Comparison of ENCODE assay signal across 11 cellular contexts in the genomic region with DNA sequence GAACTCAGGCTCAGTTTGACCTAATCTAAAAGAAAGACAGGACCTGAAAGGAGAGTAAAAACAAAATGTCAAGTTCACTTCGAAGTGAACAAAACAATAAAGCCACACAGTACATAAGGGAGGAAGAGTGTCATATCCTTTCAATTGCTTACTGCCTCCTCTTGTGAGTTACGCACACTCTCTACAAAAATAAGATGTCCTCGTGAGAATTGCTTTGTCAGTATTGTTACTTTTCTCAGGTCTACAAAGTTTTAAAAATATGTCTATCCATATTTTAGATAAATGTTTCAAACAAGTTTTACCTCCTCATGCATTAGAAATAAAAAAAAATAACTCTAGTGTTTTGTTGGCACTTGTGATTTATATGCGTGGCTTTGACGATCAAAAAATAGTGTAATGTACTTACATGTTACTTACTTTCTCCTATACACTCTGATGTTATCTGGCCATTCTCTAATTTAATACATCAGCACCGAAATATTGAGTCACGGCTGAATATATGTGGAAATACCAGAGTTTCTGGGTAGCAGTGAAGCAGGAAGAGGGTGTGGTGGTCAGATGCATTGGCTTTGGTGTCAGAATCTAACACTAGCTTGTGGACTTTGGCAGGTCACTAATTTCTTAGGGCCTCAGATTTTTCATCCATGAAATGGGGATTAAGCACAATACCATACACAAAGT. TPM values are rescaled to one million over a fixed set of nuclear protein-coding genes. Genes with fewer than 3 reads are reported as not detected.
A peak's percentile ranks its signal among the peaks of the same experiment; 100 is the strongest.
DNase-seq lines count a peak whose midpoint lies in the region; ATAC-seq and TF ChIP-seq lines count a peak whose summit lies in the region.
"Had no signal": no experiment of that assay in that cellular context is flagged by ENCODE, and none has a peak within 500 bp of the region (broad histone marks: within the 10 kb centered on the region; RNA-seq: fewer than 3 reads in every experiment).

No MANE protein-coding gene starts in this region.

- peak in 2 of 5 donors; percentile 73 to 74 for DNase-seq in CD8-positive, alpha-beta memory T cell
- peak; percentile 62 for DNase-seq in epithelial cell of esophagus (ENCODE audit: low read depth)
- no peak for DNase-seq in gastrocnemius medialis
- no peak for DNase-seq in cerebellar cortex (ENCODE audit: low spot score)
- no peak for DNase-seq in NCI-H226
- DNase-seq in DMS 273 (lab: John Stamatoyannopoulos, UW; ENCODE audit: unreplicated experiment), result no peak
- DNase-seq: DMS53, KG1, NCI-H69, T-helper 9 cell had no signal

- H3K27ac ChIP-seq in CD8-positive, alpha-beta memory T cell (ENCODE audit: low read depth, low read length), result peak overlapping the region; percentile 83
- H3K27ac ChIP-seq in gastrocnemius medialis, result peak overlapping the region; percentile 53 to 78 (median 76)

- H3K4me1 Mint-ChIP-seq in CD8-positive, alpha-beta memory T cell, result peaks cover 61 to 79% (median 69%) of the 10 kb centered on the region in 3 donors
- H3K4me1 Mint-ChIP-seq in T-helper 1 cell treated with Interleukin-12 subunit alpha and Interleukin-12 subunit beta and Interleukin-4 antibody, amounts not matched to agents 30 μg/mL and 1 μg/mL, for 36 hours (ENCODE audit: low read depth), result peaks cover 55% of the 10 kb centered on the region

- peak overlapping the region; percentile 51 for H3K4me3 ChIP-seq in CD8-positive, alpha-beta memory T cell (ENCODE audit: low read length)
- no peak overlapping the region for H3K4me3 ChIP-seq in epithelial cell of esophagus (ENCODE audit: low read length)
- H3K4me3 ChIP-seq in gastrocnemius medialis, result no peak overlapping the region

- peak; percentile 65 to 77 for ATAC-seq in gastrocnemius medialis

- intact Hi-C loops in gastrocnemius medialis (cut with DNase I; ENCODE audit: low total_unique reads), result no loop called here

- in situ Hi-C loops in gastrocnemius medialis (cut with MboI; ENCODE audit: low sequenced_read_pairs in 4 of 4), result no loop called here

- no peaks in the 10 kb centered on the region for H3K27me3 Mint-ChIP-seq in CD8-positive, alpha-beta memory T cell
- no peaks in the 10 kb centered on the region for H3K27me3 Mint-ChIP-seq in T-helper 1 cell treated with Interleukin-12 subunit alpha and Interleukin-12 subunit beta and Interleukin-4 antibody, amounts not matched to agents 30 μg/mL and 1 μg/mL, for 36 hours (ENCODE audit: low read depth)

- H3K27ac Mint-ChIP-seq in CD8-positive, alpha-beta memory T cell, result peak overlapping the region; percentile 91 to 100 (median 98)
- peak overlapping the region; percentile 99 for H3K27ac Mint-ChIP-seq in T-helper 1 cell treated with Interleukin-12 subunit alpha and Interleukin-12 subunit beta and Interleukin-4 antibody, amounts not matched to agents 30 μg/mL and 1 μg/mL, for 36 hours

- no peak for TF ChIP-seq CTCF in epithelial cell of esophagus (IDR thresholded peaks at IDR 0.05; ENCODE audit: insufficient read depth, low read depth, low read length, missing control alignments)
- no peak for TF ChIP-seq CTCF in gastrocnemius medialis (IDR thresholded peaks at IDR 0.05 in 4 of 5, conservative IDR thresholded peaks at IDR 0.05 in 1 of 5)

- peaks cover 62% of the 10 kb centered on the region for H3K4me1 ChIP-seq in CD8-positive, alpha-beta memory T cell (ENCODE audit: insufficient read depth, low read length)
- peaks cover 0 to 6% of the 10 kb centered on the region in 2 donors for H3K4me1 ChIP-seq in gastrocnemius medialis

- H3K36me3 Mint-ChIP-seq in CD8-positive, alpha-beta memory T cell, result no peaks in the 10 kb centered on the region
- H3K36me3 Mint-ChIP-seq in T-helper 1 cell treated with Interleukin-12 subunit alpha and Interleukin-12 subunit beta and Interleukin-4 antibody, amounts not matched to agents 30 μg/mL and 1 μg/mL, for 36 hours (ENCODE audit: low read depth), result peaks cover 1% of the 10 kb centered on the region

- H3K27me3 ChIP-seq in CD8-positive, alpha-beta memory T cell (ENCODE audit: insufficient read depth, low read length, poor library complexity, severe bottlenecking), result no peaks in the 10 kb centered on the region
- no peaks in the 10 kb centered on the region for H3K27me3 ChIP-seq in gastrocnemius medialis

- CTCF ChIA-PET in CD8-positive, alpha-beta memory T cell (lab: Charles Lee), result interaction anchor here (1.1 to 3.6 kb wide), 3 partner anchors 8 to 37 kb away, joined by 6 to 25 read pairs (median 10); a partner anchor contains a TSS

- POLR2A ChIA-PET in CD8-positive, alpha-beta memory T cell (lab: Charles Lee), result interaction anchor here (1.9 to 10.6 kb wide), 3 partner anchors 8 to 36 kb away, joined by 52 to 394 read pairs (median 61); a partner anchor contains a TSS

- peak; percentile 18 to 53 for TF ChIP-seq POLR2A in gastrocnemius medialis (IDR thresholded peaks at IDR 0.05)

- H3K36me3 ChIP-seq in CD8-positive, alpha-beta memory T cell (ENCODE audit: insufficient read depth, low read length), result no peaks in the 10 kb centered on the region
- H3K36me3 ChIP-seq in gastrocnemius medialis, result no peaks in the 10 kb centered on the region

- no peaks in the 10 kb centered on the region for H3K9me3 Mint-ChIP-seq in CD8-positive, alpha-beta memory T cell
- no peaks in the 10 kb centered on the region for H3K9me3 Mint-ChIP-seq in T-helper 1 cell treated with Interleukin-12 subunit alpha and Interleukin-12 subunit beta and Interleukin-4 antibody, amounts not matched to agents 30 μg/mL and 1 μg/mL, for 36 hours

- peak overlapping the region; percentile 76 to 88 (median 83) for H3K4me3 Mint-ChIP-seq in CD8-positive, alpha-beta memory T cell
- H3K4me3 Mint-ChIP-seq in T-helper 1 cell treated with Interleukin-12 subunit alpha and Interleukin-12 subunit beta and Interleukin-4 antibody, amounts not matched to agents 30 μg/mL and 1 μg/mL, for 36 hours, result peak overlapping the region; percentile 73

- no peaks in the 10 kb centered on the region for H3K9me3 ChIP-seq in CD8-positive, alpha-beta memory T cell (ENCODE audit: low read length)
- H3K9me3 ChIP-seq in gastrocnemius medialis, result no peaks in the 10 kb centered on the region

RNA-seq across cellular contexts. Expression of a gene that starts 8.1 kb away (rescaled TPM):
- total RNA-seq in CD8-positive, alpha-beta memory T cell, result 10 to 100 TPM; 88.4 to 93.8 TPM
- polyA plus RNA-seq in CD8-positive, alpha-beta memory T cell, result 26.5 TPM
- total RNA-seq in gastrocnemius medialis, result 10 to 100 TPM; 29.2 to 52.0 (median 31.5) TPM

RNA-seq across cellular contexts. Expression of a gene that starts 35.4 kb away (rescaled TPM):
- total RNA-seq in CD8-positive, alpha-beta memory T cell, result 100 to 1,000 TPM in 1 of 2 experiments, 10 to 100 TPM in 1; 96.5 to 100 TPM
- 45.2 TPM for polyA plus RNA-seq in CD8-positive, alpha-beta memory T cell
- 10 to 100 TPM in 3 of 4 donors, 1 to 10 TPM in 1; 10.0 to 21.1 (median 13.1) TPM for total RNA-seq in gastrocnemius medialis

Comparison
In these comparisons a context has a peak if more than half of its experiments do, and no peak if none do; other contexts are left out.
1. RNA of a gene that starts 35.4 kb away (total RNA-seq): 96.5 to 100 TPM in CD8-positive, alpha-beta memory T cell; 10.0 to 21.1 TPM in gastrocnemius medialis; every median in the first group is over 4 times any median in the second.